21 cellular contexts compared by ENCODE assay signal in genomic region chr1:187696092-187696491, GRCh38.
DNase-seq lines count a peak whose midpoint lies in the region; ATAC-seq and TF ChIP-seq lines count a peak whose summit lies in the region.
"Had no signal": no experiment of that assay in that cellular context is flagged by ENCODE, and none has a peak within 500 bp of the region (broad histone marks: within the 10 kb centered on the region; RNA-seq: fewer than 3 reads in every experiment).

No MANE protein-coding gene starts in this region.

- no peak overlapping the region for H3K9ac ChIP-seq in GM23248

- H3K36me3 Mint-ChIP-seq in activated naive CD8-positive, alpha-beta T cell treated with anti-CD3 and anti-CD28 coated beads, Interleukin-2, amount 50 U/mL, for 24 hours (ENCODE audit: low read depth), result no peaks in the 10 kb centered on the region
- no peaks in the 10 kb centered on the region for H3K36me3 Mint-ChIP-seq in natural killer cell treated with Interleukin-12 subunit alpha and Interleukin-12 subunit beta and Interleukin-15 and Interleukin-18, amount 100 ng/mL, for 72 hours
- H3K36me3 Mint-ChIP-seq: CD8-positive, alpha-beta T cell; T-cell had no signal

- H3K27me3 Mint-ChIP-seq in activated naive CD8-positive, alpha-beta T cell treated with anti-CD3 and anti-CD28 coated beads, Interleukin-2, amount 50 U/mL, for 24 hours, result no peaks in the 10 kb centered on the region
- no peaks in the 10 kb centered on the region for H3K27me3 Mint-ChIP-seq in natural killer cell treated with Interleukin-12 subunit alpha and Interleukin-12 subunit beta and Interleukin-15 and Interleukin-18, amount 100 ng/mL, for 72 hours
- H3K27me3 Mint-ChIP-seq: T-cell had no signal

- peak; percentile 40 for DNase-seq in A172 (ENCODE audit: low spot score)
- DNase-seq in GM23248, result peak; percentile 8
- DNase-seq in RPMI7951 (ENCODE audit: low read depth), result peak; percentile 11
- peak; percentile 27 for DNase-seq in fibroblast of mammary gland (ENCODE audit: low read depth)
- DNase-seq in activated naive CD8-positive, alpha-beta T cell treated with anti-CD3 and anti-CD28 coated beads, Interleukin-2, amount 50 U/mL, for 24 hours, result no peak
- DNase-seq in natural killer cell treated with Interleukin-12 subunit alpha and Interleukin-12 subunit beta and Interleukin-15 and Interleukin-18, amount 100 ng/mL, for 72 hours (ENCODE audit: low spot score), result no peak
- no peak for DNase-seq in GM19238 (ENCODE audit: insufficient read length, low spot score)
- DNase-seq: activated naive CD4-positive, alpha-beta T cell treated with Interleukin-2 at 50 U/mL for 16 hours; CD8-positive, alpha-beta T cell; endodermal cell; heart left ventricle; lower lobe of right lung; NCI-H1417; NCI-H345; stimulated activated CD4-positive, alpha-beta T cell treated with anti-CD3 and anti-CD28 coated beads, Interleukin-15, amount 100 ng/mL, for 24 hours; T-cell; testis had no signal

- no peaks in the 10 kb centered on the region for H3K4me1 Mint-ChIP-seq in activated naive CD8-positive, alpha-beta T cell treated with anti-CD3 and anti-CD28 coated beads, Interleukin-2, amount 50 U/mL, for 24 hours
- H3K4me1 Mint-ChIP-seq in natural killer cell treated with Interleukin-12 subunit alpha and Interleukin-12 subunit beta and Interleukin-15 and Interleukin-18, amount 100 ng/mL, for 72 hours (ENCODE audit: low read depth in 2 of 2), result no peaks in the 10 kb centered on the region
- H3K4me1 Mint-ChIP-seq: endodermal cell, GM23338, T-cell had no signal

- in situ Hi-C loops in GM23248 (cut with MboI), result no loop called here

- H3K9me2 ChIP-seq in GM23248 (ENCODE audit: insufficient read depth), result no peaks in the 10 kb centered on the region

- 71 to 85% methylated on average over 3 of the region's 3 CpGs for WGBS in GM23248 (ENCODE audit: low coverage in 1 of 2, low lambda C conversion rate in 2 of 2, missing lambda C conversion rate in 2 of 2), 2 experiments

- no peak overlapping the region for H2AFZ ChIP-seq in GM23248
- H2AFZ ChIP-seq: GM23338 had no signal

- H3K79me2 ChIP-seq in GM23248 (ENCODE audit: insufficient read depth), result no peaks in the 10 kb centered on the region

- no peaks in the 10 kb centered on the region for H3K36me3 ChIP-seq in GM23248 (ENCODE audit: low read depth)
- H3K36me3 ChIP-seq: ascending aorta, heart left ventricle, lower lobe of right lung, right atrium auricular region had no signal

- peaks cover 7% of the 10 kb centered on the region for H3K4me1 ChIP-seq in GM23248 (ENCODE audit: insufficient read depth)
- H3K4me1 ChIP-seq: ascending aorta, heart left ventricle, lower lobe of right lung, right atrium auricular region, testis had no signal

- no peaks in the 10 kb centered on the region for H3K9me3 Mint-ChIP-seq in activated naive CD8-positive, alpha-beta T cell treated with anti-CD3 and anti-CD28 coated beads, Interleukin-2, amount 50 U/mL, for 24 hours
- H3K9me3 Mint-ChIP-seq in natural killer cell treated with Interleukin-12 subunit alpha and Interleukin-12 subunit beta and Interleukin-15 and Interleukin-18, amount 100 ng/mL, for 72 hours, result peaks cover 27% of the 10 kb centered on the region
- H3K9me3 Mint-ChIP-seq: endodermal cell, GM23338 had no signal

- no peak overlapping the region for H3K4me3 Mint-ChIP-seq in activated naive CD8-positive, alpha-beta T cell treated with anti-CD3 and anti-CD28 coated beads, Interleukin-2, amount 50 U/mL, for 24 hours
- H3K4me3 Mint-ChIP-seq in natural killer cell treated with Interleukin-12 subunit alpha and Interleukin-12 subunit beta and Interleukin-15 and Interleukin-18, amount 100 ng/mL, for 72 hours, result no peak overlapping the region
- H3K4me3 Mint-ChIP-seq: CD8-positive, alpha-beta T cell; endodermal cell; GM23338; T-cell had no signal

- no peaks in the 10 kb centered on the region for H4K20me1 ChIP-seq in GM23248 (ENCODE audit: insufficient read depth)

- no peaks in the 10 kb centered on the region for H3K27me3 ChIP-seq in GM23248 (replicated peaks; ENCODE audit: insufficient read depth)
- H3K27me3 ChIP-seq: ascending aorta, heart left ventricle, right atrium auricular region, testis had no signal

- no peak for ATAC-seq in activated naive CD8-positive, alpha-beta T cell treated with anti-CD3 and anti-CD28 coated beads, Interleukin-2, amount 50 U/mL, for 24 hours
- no peak for ATAC-seq in GM21423 (IDR thresholded peaks at IDR 0.05; ENCODE audit: unreplicated experiment)
- ATAC-seq in natural killer cell treated with Interleukin-12 subunit alpha and Interleukin-12 subunit beta and Interleukin-15 and Interleukin-18, amount 100 ng/mL, for 72 hours, result no peak
- ATAC-seq: CD8-positive, alpha-beta T cell; GM23338; heart left ventricle; lower lobe of right lung; T-cell had no signal

- H3K4me2 ChIP-seq in GM23248 (ENCODE audit: unreplicated experiment), result no peak overlapping the region
- H3K4me2 ChIP-seq: GM23338 had no signal

- H3K9me3 ChIP-seq in GM23248 (ENCODE audit: low read depth), result no peaks in the 10 kb centered on the region
- H3K9me3 ChIP-seq: ascending aorta, heart left ventricle, lower lobe of right lung, right atrium auricular region, testis had no signal

- H3K4me3 ChIP-seq in GM23248, result no peak overlapping the region
- no peak overlapping the region for H3K4me3 ChIP-seq in fibroblast of mammary gland (ENCODE audit: control insufficient read depth, low read depth, low read length)
- H3K4me3 ChIP-seq: ascending aorta, GM23338, heart left ventricle, lower lobe of right lung, right atrium auricular region, testis had no signal

- TF ChIP-seq CTCF in fibroblast of mammary gland (conservative IDR thresholded peaks at IDR 0.05; ENCODE audit: control insufficient read depth, insufficient read depth, low read depth, low read length), result no peak

- H3K27ac Mint-ChIP-seq in activated naive CD8-positive, alpha-beta T cell treated with anti-CD3 and anti-CD28 coated beads, Interleukin-2, amount 50 U/mL, for 24 hours, result no peak overlapping the region
- no peak overlapping the region for H3K27ac Mint-ChIP-seq in natural killer cell treated with Interleukin-12 subunit alpha and Interleukin-12 subunit beta and Interleukin-15 and Interleukin-18, amount 100 ng/mL, for 72 hours
- H3K27ac Mint-ChIP-seq: CD8-positive, alpha-beta T cell; endodermal cell; GM23338; T-cell had no signal

- H3K27ac ChIP-seq in GM23248, result no peak overlapping the region
- H3K27ac ChIP-seq: ascending aorta, heart left ventricle, lower lobe of right lung, right atrium auricular region, testis had no signal

- peaks cover 7% of the 10 kb centered on the region; the same call in 1 of the 2 replicates for H3F3A ChIP-seq in GM23248 (ENCODE audit: insufficient read depth)

Comparison
In these comparisons a context has a peak if more than half of its experiments do, and no peak if none do; other contexts are left out.
1. DNase-seq: peak in A172 (single experiment), GM23248 (single experiment), RPMI7951 (single experiment) and fibroblast of mammary gland (single experiment); none in activated naive CD8-positive, alpha-beta T cell treated with anti-CD3 and anti-CD28 coated beads, Interleukin-2, amount 50 U/mL, for 24 hours (single experiment), natural killer cell treated with Interleukin-12 subunit alpha and Interleukin-12 subunit beta and Interleukin-15 and Interleukin-18, amount 100 ng/mL, for 72 hours (single experiment) and GM19238 (single experiment).